In genomic region chr4:75724066-75724866, GRCh38 we compare ENCODE assay signal across 8 cellular contexts. TPM values are rescaled to one million over a fixed set of nuclear protein-coding genes. Genes with fewer than 3 reads are reported as not detected.
DNase-seq lines count a peak whose midpoint lies in the region; ATAC-seq, FAIRE-seq and TF ChIP-seq lines count a peak whose summit lies in the region.

TSS of gene USO1 (plus strand) at chr4:75724577. CDS start at chr4:75724820, 243 bp downstream.

- H3K79me2 ChIP-seq in OCI-LY7 (ENCODE audit: insufficient read depth, low read depth, low read length) (peaks cover 46% of the 10 kb centered on the region), endothelial cell of umbilical vein (ENCODE audit: control insufficient read depth, insufficient read depth, low read length) (peaks cover 44% of the 10 kb centered on the region)

- H3K14ac ChIP-seq in IMR-90 (replicated peaks; ENCODE audit: low read depth, low read length), result peak within 1 kb of the TSS; percentile 93

- peak within 1 kb of the TSS; percentile 93 for H3K9ac ChIP-seq in IMR-90 (ENCODE audit: low read depth, low read length)
- H3K9ac ChIP-seq in endothelial cell of umbilical vein (replicated peaks; ENCODE audit: extremely low read depth, insufficient read depth, low read length), result peak within 1 kb of the TSS; percentile 99

- H3K9me2 ChIP-seq in OCI-LY7 (ENCODE audit: insufficient read depth, low read length), result no peaks in the 10 kb centered on the region

- peak within 1 kb of the TSS; percentile 91 for H4K91ac ChIP-seq in IMR-90 (ENCODE audit: insufficient read depth, low read depth, low read length)

- H2AK5ac ChIP-seq in IMR-90 (ENCODE audit: low read depth, low read length), result peak within 1 kb of the TSS; percentile 92

- peak within 1 kb of the TSS; percentile 69; the same call in 1 of the 2 replicates for H2BK20ac ChIP-seq in IMR-90 (ENCODE audit: low read depth, low read length)

- peak within 1 kb of the TSS; percentile 96 for H3K56ac ChIP-seq in IMR-90 (ENCODE audit: extremely low read depth, insufficient read depth, low read length)

- POLR2A ChIA-PET in IMR-90 (lab: Charles Lee; ENCODE audit: unreplicated experiment) (interaction anchor here (0.6 to 0.9 kb wide), 4 partner anchors 41 to 74 kb away, joined by 3 to 7 read pairs (median 4); no protein-coding TSS in a partner anchor), OCI-LY7 (lab: Charles Lee) (interaction anchor here (0.6 to 3.5 kb wide), 19 partner anchors 8 to 1631 kb away, joined by 3 to 19 read pairs (median 4); partner anchors contain the start of genes G3BP2, RCHY1 and THAP6), endothelial cell of umbilical vein (lab: Charles Lee) (interaction anchor here (0.6 to 4.8 kb wide), 13 partner anchors 9 to 1034 kb away, joined by 3 to 54 read pairs (median 6); partner anchors contain the start of gene G3BP2)

- WGBS in IMR-90 (ENCODE audit: extremely low coverage in 2 of 2, insufficient read length in 1 of 2), 2 experiments, result 0% methylated on average over 8 of the region's 48 CpGs; no CpG with 5 or more reads in 1 of the 2 experiments

- peak; percentile 96 for FAIRE-seq in endothelial cell of umbilical vein (lab: Jason Lieb, UNC)

- H4K8ac ChIP-seq in IMR-90 (ENCODE audit: low read depth in 2 of 2, low read length in 2 of 2), result peak within 1 kb of the TSS; percentile 34 to 90

- H3K4ac ChIP-seq in IMR-90 (ENCODE audit: low read depth, low read length), result peak within 1 kb of the TSS; percentile 86

- ATAC-seq in GM21528 (IDR thresholded peaks at IDR 0.05; ENCODE audit: low FRiP score, unreplicated experiment) (peak; percentile 90), IMR-90 (ENCODE audit: low read depth) (peak; percentile 97)

- H2BK120ac ChIP-seq in IMR-90 (ENCODE audit: low read depth, low read length), result peak within 1 kb of the TSS; percentile 75

- H3K27ac ChIP-seq in IMR-90 (ENCODE audit: insufficient read depth, low read length) (peak within 1 kb of the TSS; percentile 87), OCI-LY7 (ENCODE audit: low read depth, low read length, poor library complexity, severe bottlenecking) (peak within 1 kb of the TSS; percentile 76), endothelial cell of umbilical vein (ENCODE audit: insufficient read depth, low read depth, low read length) (peak within 1 kb of the TSS; percentile 89)

- TF ChIP-seq POLR2A in IMR-90 (IDR thresholded peaks at IDR 0.05; ENCODE audit: low read depth, low read length) (peak; percentile 98), endothelial cell of umbilical vein (IDR thresholded peaks at IDR 0.05; ENCODE audit: low read depth, low read length) (peak; percentile 97)

- H2AFZ ChIP-seq in IMR-90 (replicated peaks; ENCODE audit: low read length, poor library complexity) (peak within 1 kb of the TSS; percentile 91), OCI-LY7 (ENCODE audit: low read length) (peak within 1 kb of the TSS; percentile 81), endothelial cell of umbilical vein (ENCODE audit: low read depth, low read length) (peak within 1 kb of the TSS; percentile 61)

- H3K4me3 ChIP-seq in IMR-90 (ENCODE audit: insufficient read depth, low read depth, low read length) (peak within 1 kb of the TSS; percentile 70), OCI-LY7 (ENCODE audit: low read depth, low read length, poor library complexity, severe bottlenecking) (peak within 1 kb of the TSS; percentile 84), endothelial cell of umbilical vein (replicated peaks in 1 of 3; ENCODE audit: insufficient read depth in 1 of 3, low read depth in 1 of 3, low read length in 3 of 3) (peak within 1 kb of the TSS; percentile 81 to 94 (median 86))

- CTCF ChIA-PET in IMR-90 (lab: Yijun Ruan, JAX), result interaction anchor here (0.5 to 2.3 kb wide), 16 partner anchors 9 to 1919 kb away, joined by 3 to 10 read pairs (median 4); partner anchors contain the start of gene G3BP2
- CTCF ChIA-PET in OCI-LY7 (lab: Charles Lee; ENCODE audit: unreplicated experiment), result interaction anchor here (0.6 to 1.5 kb wide), 6 partner anchors 9 to 583 kb away, joined by 4 read pairs; no protein-coding TSS in a partner anchor
- CTCF ChIA-PET in endothelial cell of umbilical vein (lab: Charles Lee), result interaction anchor here (0.6 to 3.1 kb wide), 29 partner anchors 10 to 212 kb away, joined by 3 to 78 read pairs (median 4); partner anchors contain the start of gene G3BP2

- H2BK15ac ChIP-seq in IMR-90 (ENCODE audit: low read depth, low read length), result peak within 1 kb of the TSS; percentile 63; the same call in 1 of the 3 replicates

- peak within 1 kb of the TSS; percentile 66 for H3K18ac ChIP-seq in IMR-90 (ENCODE audit: low read depth, low read length)

- peak within 1 kb of the TSS; percentile 98 for H2AK9ac ChIP-seq in IMR-90 (replicated peaks; ENCODE audit: low read depth, low read length, poor library complexity)

- H3K9me3 ChIP-seq in IMR-90 (ENCODE audit: control insufficient read depth, insufficient read depth, low read length) (no peaks in the 10 kb centered on the region), OCI-LY7 (ENCODE audit: low read length) (no peaks in the 10 kb centered on the region), endothelial cell of umbilical vein (replicated peaks; ENCODE audit: control insufficient read depth, insufficient read depth, low read length) (no peaks in the 10 kb centered on the region)

- TF ChIP-seq CTCF in IMR-90 (conservative IDR thresholded peaks at IDR 0.05; ENCODE audit: low read depth, low read length) (peak; percentile 72), OCI-LY7 (conservative IDR thresholded peaks at IDR 0.05; ENCODE audit: low read length) (peak; percentile 95), endothelial cell of umbilical vein (IDR thresholded peaks at IDR 0.05; ENCODE audit: extremely low read depth in 1 of 2, insufficient read depth in 1 of 2, low read depth in 1 of 2, low read length in 2 of 2) (peak; percentile 73 to 82)

- in situ Hi-C loops in IMR-90 (cut with MboI; ENCODE audit: low sequenced_read_pairs), result no loop called here

- peak within 1 kb of the TSS; percentile 48 for H4K5ac ChIP-seq in IMR-90 (ENCODE audit: low read depth, low read length)

- H4K20me1 ChIP-seq in IMR-90 (ENCODE audit: insufficient read depth, low read length) (peaks cover 19% of the 10 kb centered on the region; the same call in 1 of the 2 replicates), OCI-LY7 (ENCODE audit: insufficient read depth, low read length) (peaks cover 5% of the 10 kb centered on the region; the same call in 1 of the 2 replicates), endothelial cell of umbilical vein (replicated peaks; ENCODE audit: control insufficient read depth, extremely low read depth, insufficient read depth, low read length) (no peaks in the 10 kb centered on the region)

- TF ChIP-seq RAD21 in IMR-90 (IDR thresholded peaks at IDR 0.05; ENCODE audit: low read length), result peak; percentile 59

- H3K9me1 ChIP-seq in IMR-90 (ENCODE audit: insufficient read depth, low read length), result no peaks in the 10 kb centered on the region; the same call in 1 of the 2 replicates
- no peaks in the 10 kb centered on the region for H3K9me1 ChIP-seq in endothelial cell of umbilical vein (replicated peaks; ENCODE audit: control insufficient read depth, extremely low read depth, insufficient read depth, low read length)

- intact Hi-C loops in IMR-90 (cut with micrococcal nuclease), result loop anchor here (1.0 to 5.0 kb wide), 3 partner anchors 51 to 125 kb away; partner anchors contain the start of gene G3BP2
- intact Hi-C loops in OCI-LY7 (cut with micrococcal nuclease; ENCODE audit: unreplicated experiment), result loop anchor here (1.0 kb wide), 2 partner anchors 51 to 210 kb away; partner anchors contain the start of genes G3BP2, RCHY1 and THAP6
- intact Hi-C loops in endothelial cell of umbilical vein (cut with micrococcal nuclease), result loop anchor here (1.0 to 2.0 kb wide), 5 partner anchors 21 to 209 kb away; partner anchors contain the start of genes G3BP2, RCHY1 and THAP6

- peak; percentile 99 for DNase-seq in DMS153 treated with DMSO at 0.1 percent for 48 hours (lab: John Stamatoyannopoulos, UW; ENCODE audit: unreplicated experiment)
- peak; percentile 99 for DNase-seq in IMR-90
- peak; percentile 98 for DNase-seq in OCI-LY7 (ENCODE audit: low spot score)
- DNase-seq in activated T-cell treated with anti-CD3 and anti-CD28 coated beads for 1 hour (ENCODE audit: low read depth), result peak; percentile 98
- peak; percentile 100 for DNase-seq in endothelial cell of umbilical vein (ENCODE audit: low read depth, low spot score)
- DNase-seq in middle frontal gyrus (ENCODE audit: extremely low spot score, low spot score), result peak; percentile 95
- DNase-seq in stimulated activated CD8-positive, alpha-beta memory T cell treated with anti-CD3 and anti-CD28 coated beads, Interleukin-2, amount 100 ng/mL, for 48 hours (ENCODE audit: low read depth in 2 of 2), result peak; percentile 98 to 99

- dilution Hi-C loops in IMR-90 (cut with HindIII; ENCODE audit: low sequenced_read_pairs, unreplicated experiment) (no loop called here), endothelial cell of umbilical vein (cut with MboI; ENCODE audit: extremely low pct_ligation_motif_present, low sequenced_read_pairs) (no loop called here)

- peak within 1 kb of the TSS; percentile 79 for H2BK5ac ChIP-seq in IMR-90 (ENCODE audit: low read depth, low read length, poor library complexity, severe bottlenecking)

- peak within 1 kb of the TSS; percentile 88 for H3K23ac ChIP-seq in IMR-90 (ENCODE audit: low read depth, low read length)

- H3K79me1 ChIP-seq in IMR-90 (ENCODE audit: low read depth in 1 of 2, low read length in 2 of 2), result peaks cover 0 to 40% of the 10 kb centered on the region in 2 experiments; a peak in 2 of 4 replicates

- no peaks in the 10 kb centered on the region for H3K27me3 ChIP-seq in IMR-90 (ENCODE audit: control insufficient read depth, insufficient read depth, low read length)
- H3K27me3 ChIP-seq in endothelial cell of umbilical vein (ENCODE audit: control insufficient read depth in 2 of 2, insufficient read depth in 2 of 2, low read length in 2 of 2), result no peaks in the 10 kb centered on the region

- H3K4me1 ChIP-seq in IMR-90 (ENCODE audit: control insufficient read depth, insufficient read depth, low read length) (peaks cover 6% of the 10 kb centered on the region; the same call in 1 of the 2 replicates), OCI-LY7 (ENCODE audit: insufficient read depth, low read length, poor library complexity, severe bottlenecking) (peaks cover 38% of the 10 kb centered on the region), endothelial cell of umbilical vein (ENCODE audit: control insufficient read depth, extremely low read depth, insufficient read depth, low read length) (peaks cover 28% of the 10 kb centered on the region)

- H3K4me2 ChIP-seq in IMR-90 (ENCODE audit: low read depth, low read length) (peak within 1 kb of the TSS; percentile 94), OCI-LY7 (ENCODE audit: low read length) (peak within 1 kb of the TSS; percentile 80), endothelial cell of umbilical vein (ENCODE audit: insufficient read depth, low read length) (peak within 1 kb of the TSS; percentile 69)

- no TSS peak for BruUV-seq in IMR-90 (replicated peaks; lab: Mats Ljungman, UMichigan)
- BruUV-seq in OCI-LY7 (replicated peaks; lab: Mats Ljungman, UMichigan), result no TSS peak
- no TSS peak for BruUV-seq in endothelial cell of umbilical vein (replicated peaks; lab: Mats Ljungman, UMichigan)

- H3K36me3 ChIP-seq in IMR-90 (ENCODE audit: control insufficient read depth, insufficient read depth, low read length) (no peaks in the 10 kb centered on the region), OCI-LY7 (ENCODE audit: insufficient read depth, low read length) (no peaks in the 10 kb centered on the region), endothelial cell of umbilical vein (ENCODE audit: control insufficient read depth in 2 of 2, extremely low read depth in 1 of 2, insufficient read depth in 2 of 2, low read length in 2 of 2) (no peaks in the 10 kb centered on the region)

RNA-seq across cellular contexts. Expression of gene USO1, which starts in this region (rescaled TPM):
- total RNA-seq in IMR-90 (2012; rRNA removed) (121 and 181 TPM in 2 replicates), OCI-LY7 (2022) (54.6 and 57.3 TPM in 2 replicates), endothelial cell of umbilical vein (60.2 and 66.0 TPM in 2 replicates)
- polyA plus RNA-seq in IMR-90 (2012; rRNA removed) (48.1 and 63.7 TPM in 2 replicates), endothelial cell of umbilical vein (24.4 and 29.1 TPM in 2 replicates)
- 9.8 and 15.2 TPM in 2 replicates for polyA plus RNA-seq in IMR-90 (2012; cell fraction: cytosol; rRNA removed)
- 4.2 and 49.2 TPM in 2 replicates for polyA plus RNA-seq in IMR-90 (2012; cell fraction: nucleus; rRNA removed; ENCODE audit: low replicate concordance)
- 38.0 and 40.5 TPM in 2 replicates for total RNA-seq in OCI-LY7 (2014; rRNA removed; shearing (Covaris generic))
- polyA plus RNA-seq in endothelial cell of umbilical vein (2011; cell fraction: cytosol; rRNA removed), result 33.9 and 37.3 TPM in 2 replicates
- polyA plus RNA-seq in endothelial cell of umbilical vein (2011; cell fraction: nucleus; rRNA removed), result 42.4 and 56.8 TPM in 2 replicates
- 46.6 and 56.1 TPM in 2 replicates for polyA plus RNA-seq in endothelial cell of umbilical vein (2012)
- 44.6 and 46.5 TPM in 2 replicates for polyA minus RNA-seq in endothelial cell of umbilical vein
- polyA minus RNA-seq in endothelial cell of umbilical vein (2011; cell fraction: cytosol; rRNA and poly(A)+ RNA removed), result 16.1 TPM
- 30.4 and 44.7 TPM in 2 replicates for polyA minus RNA-seq in endothelial cell of umbilical vein (2011; cell fraction: nucleus; rRNA and poly(A)+ RNA removed)

Comparison
In these comparisons a context has a peak if more than half of its experiments do, and no peak if none do; other contexts are left out.
1. Peak in every context shown above with its lines: DNase-seq, ATAC-seq, H3K4me3 ChIP-seq and H3K27ac ChIP-seq.